ENCODE assay signal across 8 cellular contexts in genomic region chr5:138338411-138339085, GRCh38.
A peak's percentile ranks its signal among the peaks of the same experiment; 100 is the strongest.
DNase-seq lines count a peak whose midpoint lies in the region; ATAC-seq and TF ChIP-seq lines count a peak whose summit lies in the region.

No MANE protein-coding gene starts in this region.

- ATAC-seq in HG02571 (IDR thresholded peaks at IDR 0.05; ENCODE audit: unreplicated experiment) (peak; percentile 16), GM19397 (IDR thresholded peaks at IDR 0.05; ENCODE audit: unreplicated experiment) (no peak)

- H3K27ac ChIP-seq in DOHH2 (ENCODE audit: low read depth, low read length) (peak overlapping the region; percentile 56), subcutaneous abdominal adipose tissue (ENCODE audit: low read depth, low read length) (peak overlapping the region; percentile 92)

- H3K4me3 ChIP-seq in DOHH2 (ENCODE audit: low read length) (peak overlapping the region; percentile 99), iPS-15b (ENCODE audit: low read depth, low read length) (peak overlapping the region; percentile 93), subcutaneous abdominal adipose tissue (ENCODE audit: low read depth in 1 of 5, low read length in 5 of 5) (peak overlapping the region; percentile 73 to 99 (median 81))

- H3K36me3 ChIP-seq in DOHH2 (ENCODE audit: control insufficient read depth, low read length) (peaks cover 31% of the 10 kb centered on the region), iPS-15b (ENCODE audit: control insufficient read depth, insufficient read depth, low read length) (peaks cover 8% of the 10 kb centered on the region), subcutaneous abdominal adipose tissue (ENCODE audit: control insufficient read depth in 5 of 5, insufficient read depth in 5 of 5, low read length in 5 of 5) (peaks cover 6 to 19% (median 13%) of the 10 kb centered on the region in 5 donors)

- peaks cover 13% of the 10 kb centered on the region for H3K36me3 Mint-ChIP-seq in activated naive CD4-positive, alpha-beta T cell treated with anti-CD3 and anti-CD28 coated beads, Interleukin-2, amount 10 ng/mL, durations not matched to agents 7 days and 5 days

- CTCF ChIA-PET in activated naive CD4-positive, alpha-beta T cell treated with anti-CD3 and anti-CD28 coated beads, Interleukin-2, amount 10 ng/mL, durations not matched to agents 7 days and 5 days (lab: Charles Lee) = interaction anchor here (1.0 to 13.2 kb wide), 2 partner anchors 9 to 14 kb away, joined by 4 to 209 read pairs; partner anchors contain the start of gene KDM3B

- peaks cover 3% of the 10 kb centered on the region for H3K27me3 Mint-ChIP-seq in activated naive CD4-positive, alpha-beta T cell treated with anti-CD3 and anti-CD28 coated beads, Interleukin-2, amount 10 ng/mL, durations not matched to agents 7 days and 5 days

- H3K4me3 Mint-ChIP-seq in activated naive CD4-positive, alpha-beta T cell treated with anti-CD3 and anti-CD28 coated beads, Interleukin-2, amount 10 ng/mL, durations not matched to agents 7 days and 5 days = peak overlapping the region; percentile 92

- no peak for TF ChIP-seq CTCF in DOHH2 (IDR thresholded peaks at IDR 0.05; ENCODE audit: low read depth, low read length, poor library complexity, severe bottlenecking)

- peak overlapping the region; percentile 96 for H3K27ac Mint-ChIP-seq in activated naive CD4-positive, alpha-beta T cell treated with anti-CD3 and anti-CD28 coated beads, Interleukin-2, amount 10 ng/mL, durations not matched to agents 7 days and 5 days

- no peaks in the 10 kb centered on the region for H3K9me3 Mint-ChIP-seq in activated naive CD4-positive, alpha-beta T cell treated with anti-CD3 and anti-CD28 coated beads, Interleukin-2, amount 10 ng/mL, durations not matched to agents 7 days and 5 days

- no peaks in the 10 kb centered on the region; the same call in 1 of the 2 replicates for H4K20me1 ChIP-seq in DOHH2 (ENCODE audit: control insufficient read depth, insufficient read depth, low read depth, low read length)

- peaks cover 27% of the 10 kb centered on the region for H3K4me1 ChIP-seq in DOHH2 (ENCODE audit: control insufficient read depth, low read length)
- peaks cover 11% of the 10 kb centered on the region for H3K4me1 ChIP-seq in iPS-15b (ENCODE audit: control insufficient read depth, insufficient read depth, low read length)
- H3K4me1 ChIP-seq in subcutaneous abdominal adipose tissue (ENCODE audit: control insufficient read depth in 5 of 5, insufficient read depth in 5 of 5, low read length in 5 of 5) = peaks cover 3 to 29% (median 26%) of the 10 kb centered on the region in 5 donors

- H3K27me3 ChIP-seq in DOHH2 (ENCODE audit: control insufficient read depth, low read length) = no peaks in the 10 kb centered on the region
- H3K27me3 ChIP-seq in iPS-15b (ENCODE audit: control insufficient read depth, insufficient read depth, low read length) = no peaks in the 10 kb centered on the region
- H3K27me3 ChIP-seq in subcutaneous abdominal adipose tissue (ENCODE audit: control insufficient read depth in 5 of 5, insufficient read depth in 4 of 5, low read length in 5 of 5) = no peaks in the 10 kb centered on the region

- H3K9ac ChIP-seq in iPS-15b (ENCODE audit: low read depth, low read length) = peak overlapping the region; percentile 100
- H3K9ac ChIP-seq in subcutaneous abdominal adipose tissue (ENCODE audit: low read length in 5 of 5) = peak overlapping the region; percentile 82 to 98 (median 95)

- peak; percentile 30 for DNase-seq in activated naive CD4-positive, alpha-beta T cell treated with anti-CD3 and anti-CD28 coated beads, Interleukin-2, amount 10 ng/mL, durations not matched to agents 7 days and 5 days
- DNase-seq in NCI-H524 treated with DMSO at 0.1 percent for 48 hours (lab: John Stamatoyannopoulos, UW) (no peak), OCI-M2 (lab: John Stamatoyannopoulos, UW; ENCODE audit: unreplicated experiment) (no peak)

- peaks cover 39% of the 10 kb centered on the region for H3K4me1 Mint-ChIP-seq in activated naive CD4-positive, alpha-beta T cell treated with anti-CD3 and anti-CD28 coated beads, Interleukin-2, amount 10 ng/mL, durations not matched to agents 7 days and 5 days

- H3K4me2 ChIP-seq in DOHH2 (ENCODE audit: low read length) = peak overlapping the region; percentile 70

- no peaks in the 10 kb centered on the region for H3K9me2 ChIP-seq in DOHH2 (replicated peaks; ENCODE audit: control insufficient read depth, low read length)

- no peaks in the 10 kb centered on the region for H3F3A ChIP-seq in DOHH2 (ENCODE audit: control insufficient read depth, insufficient read depth)

- H3K9me3 ChIP-seq in DOHH2 (ENCODE audit: control insufficient read depth, insufficient read depth, low read length) (no peaks in the 10 kb centered on the region), iPS-15b (ENCODE audit: control insufficient read depth, insufficient read depth, low read length) (no peaks in the 10 kb centered on the region), subcutaneous abdominal adipose tissue (ENCODE audit: control insufficient read depth in 5 of 5, low read length in 5 of 5) (no peaks in the 10 kb centered on the region)

- peaks cover 38% of the 10 kb centered on the region for H3K79me2 ChIP-seq in DOHH2 (ENCODE audit: control insufficient read depth, low read length)
